ENCODE assay signal across 2 cellular contexts in the genomic region with DNA sequence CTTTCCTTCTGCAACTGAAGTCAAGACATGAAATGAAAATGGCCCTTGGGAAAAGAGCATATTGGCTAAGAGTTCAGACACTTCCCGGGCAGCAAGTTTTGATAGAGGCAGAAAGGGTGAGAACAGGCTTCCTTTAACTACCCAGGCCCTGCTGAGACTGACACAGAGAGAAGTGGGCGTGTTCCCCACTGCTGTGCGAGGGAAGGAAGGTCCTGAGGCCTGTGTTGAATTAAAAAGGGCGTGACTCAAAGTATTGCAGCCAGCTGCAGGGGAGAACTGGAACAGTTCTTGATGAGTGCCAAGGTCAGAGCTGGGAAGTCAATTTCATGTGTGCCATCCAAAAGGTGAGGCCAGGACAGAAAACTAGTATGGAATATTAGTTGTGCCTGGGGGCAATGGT.
TF ChIP-seq lines count a peak whose summit lies in the region.

No MANE protein-coding gene starts in this region.

TF ChIP-seq in HEK293T, 16 proteins besides CTCF, POLR2A, EP300 and RAD21 (continued from another document):
- TF ChIP-seq, protein P1, sequence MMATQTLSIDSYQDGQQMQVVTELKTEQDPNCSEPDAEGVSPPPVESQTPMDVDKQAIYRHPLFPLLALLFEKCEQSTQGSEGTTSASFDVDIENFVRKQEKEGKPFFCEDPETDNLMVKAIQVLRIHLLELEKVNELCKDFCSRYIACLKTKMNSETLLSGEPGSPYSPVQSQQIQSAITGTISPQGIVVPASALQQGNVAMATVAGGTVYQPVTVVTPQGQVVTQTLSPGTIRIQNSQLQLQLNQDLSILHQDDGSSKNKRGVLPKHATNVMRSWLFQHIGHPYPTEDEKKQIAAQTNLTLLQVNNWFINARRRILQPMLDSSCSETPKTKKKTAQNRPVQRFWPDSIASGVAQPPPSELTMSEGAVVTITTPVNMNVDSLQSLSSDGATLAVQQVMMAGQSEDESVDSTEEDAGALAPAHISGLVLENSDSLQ (IDR thresholded peaks at IDR 0.05): no peak
TF ChIP-seq in HEK293T: peak in this region for 0.

TF ChIP-seq in GM12878, 131 proteins besides CTCF, POLR2A, EP300 and RAD21 (continued from another document):
- TF ChIP-seq, protein P2, sequence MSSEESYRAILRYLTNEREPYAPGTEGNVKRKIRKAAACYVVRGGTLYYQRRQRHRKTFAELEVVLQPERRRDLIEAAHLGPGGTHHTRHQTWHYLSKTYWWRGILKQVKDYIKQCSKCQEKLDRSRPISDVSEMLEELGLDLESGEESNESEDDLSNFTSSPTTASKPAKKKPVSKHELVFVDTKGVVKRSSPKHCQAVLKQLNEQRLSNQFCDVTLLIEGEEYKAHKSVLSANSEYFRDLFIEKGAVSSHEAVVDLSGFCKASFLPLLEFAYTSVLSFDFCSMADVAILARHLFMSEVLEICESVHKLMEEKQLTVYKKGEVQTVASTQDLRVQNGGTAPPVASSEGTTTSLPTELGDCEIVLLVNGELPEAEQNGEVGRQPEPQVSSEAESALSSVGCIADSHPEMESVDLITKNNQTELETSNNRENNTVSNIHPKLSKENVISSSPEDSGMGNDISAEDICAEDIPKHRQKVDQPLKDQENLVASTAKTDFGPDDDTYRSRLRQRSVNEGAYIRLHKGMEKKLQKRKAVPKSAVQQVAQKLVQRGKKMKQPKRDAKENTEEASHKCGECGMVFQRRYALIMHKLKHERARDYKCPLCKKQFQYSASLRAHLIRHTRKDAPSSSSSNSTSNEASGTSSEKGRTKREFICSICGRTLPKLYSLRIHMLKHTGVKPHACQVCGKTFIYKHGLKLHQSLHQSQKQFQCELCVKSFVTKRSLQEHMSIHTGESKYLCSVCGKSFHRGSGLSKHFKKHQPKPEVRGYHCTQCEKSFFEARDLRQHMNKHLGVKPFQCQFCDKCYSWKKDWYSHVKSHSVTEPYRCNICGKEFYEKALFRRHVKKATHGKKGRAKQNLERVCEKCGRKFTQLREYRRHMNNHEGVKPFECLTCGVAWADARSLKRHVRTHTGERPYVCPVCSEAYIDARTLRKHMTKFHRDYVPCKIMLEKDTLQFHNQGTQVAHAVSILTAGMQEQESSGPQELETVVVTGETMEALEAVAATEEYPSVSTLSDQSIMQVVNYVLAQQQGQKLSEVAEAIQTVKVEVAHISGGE (CRISPR knock-in tag; IDR thresholded peaks at IDR 0.05): no peak
- TF ChIP-seq RB1 (IDR thresholded peaks at IDR 0.05; ENCODE audit: borderline replicate concordance): no peak
- no peak for TF ChIP-seq WRNIP1 (IDR thresholded peaks at IDR 0.05; ENCODE audit: borderline replicate concordance, low read depth, low read length)
- TF ChIP-seq MYB (IDR thresholded peaks at IDR 0.05; ENCODE audit: borderline replicate concordance, low read depth, low read length): no peak
- TF ChIP-seq SMC3 (IDR thresholded peaks at IDR 0.05; ENCODE audit: borderline replicate concordance, low read length): no peak
- no peak for TF ChIP-seq PAX8 (IDR thresholded peaks at IDR 0.05)
- TF ChIP-seq BCL11A (IDR thresholded peaks at IDR 0.05; ENCODE audit: low read depth, low read length): no peak
- no peak for TF ChIP-seq CHD4 (IDR thresholded peaks at IDR 0.05)
- TF ChIP-seq, protein P3, sequence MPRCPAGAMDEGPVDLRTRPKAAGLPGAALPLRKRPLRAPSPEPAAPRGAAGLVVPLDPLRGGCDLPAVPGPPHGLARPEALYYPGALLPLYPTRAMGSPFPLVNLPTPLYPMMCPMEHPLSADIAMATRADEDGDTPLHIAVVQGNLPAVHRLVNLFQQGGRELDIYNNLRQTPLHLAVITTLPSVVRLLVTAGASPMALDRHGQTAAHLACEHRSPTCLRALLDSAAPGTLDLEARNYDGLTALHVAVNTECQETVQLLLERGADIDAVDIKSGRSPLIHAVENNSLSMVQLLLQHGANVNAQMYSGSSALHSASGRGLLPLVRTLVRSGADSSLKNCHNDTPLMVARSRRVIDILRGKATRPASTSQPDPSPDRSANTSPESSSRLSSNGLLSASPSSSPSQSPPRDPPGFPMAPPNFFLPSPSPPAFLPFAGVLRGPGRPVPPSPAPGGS (IDR thresholded peaks at IDR 0.05; ENCODE audit: borderline replicate concordance, insufficient read depth, low read depth, low read length, poor library complexity, severe bottlenecking): no peak
- no peak for TF ChIP-seq IKZF1 (conservative IDR thresholded peaks at IDR 0.05)
- TF ChIP-seq SRF (IDR thresholded peaks at IDR 0.05; ENCODE audit: low read depth in 2 of 2, low read length in 2 of 2): no peak
- TF ChIP-seq FOS (IDR thresholded peaks at IDR 0.05; ENCODE audit: borderline replicate concordance, extremely low read depth, insufficient read length): no peak
- TF ChIP-seq MYC (IDR thresholded peaks at IDR 0.05; ENCODE audit: insufficient read depth, insufficient read length, insufficient replicate concordance, low read length, severe bottlenecking): no peak
- TF ChIP-seq, protein P4, sequence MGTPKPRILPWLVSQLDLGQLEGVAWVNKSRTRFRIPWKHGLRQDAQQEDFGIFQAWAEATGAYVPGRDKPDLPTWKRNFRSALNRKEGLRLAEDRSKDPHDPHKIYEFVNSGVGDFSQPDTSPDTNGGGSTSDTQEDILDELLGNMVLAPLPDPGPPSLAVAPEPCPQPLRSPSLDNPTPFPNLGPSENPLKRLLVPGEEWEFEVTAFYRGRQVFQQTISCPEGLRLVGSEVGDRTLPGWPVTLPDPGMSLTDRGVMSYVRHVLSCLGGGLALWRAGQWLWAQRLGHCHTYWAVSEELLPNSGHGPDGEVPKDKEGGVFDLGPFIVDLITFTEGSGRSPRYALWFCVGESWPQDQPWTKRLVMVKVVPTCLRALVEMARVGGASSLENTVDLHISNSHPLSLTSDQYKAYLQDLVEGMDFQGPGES (IDR thresholded peaks at IDR 0.05): no peak
- TF ChIP-seq TARDBP (IDR thresholded peaks at IDR 0.05; ENCODE audit: borderline replicate concordance): no peak
- TF ChIP-seq ZNF207 (IDR thresholded peaks at IDR 0.05; ENCODE audit: borderline replicate concordance): no peak
- TF ChIP-seq, protein P5, sequence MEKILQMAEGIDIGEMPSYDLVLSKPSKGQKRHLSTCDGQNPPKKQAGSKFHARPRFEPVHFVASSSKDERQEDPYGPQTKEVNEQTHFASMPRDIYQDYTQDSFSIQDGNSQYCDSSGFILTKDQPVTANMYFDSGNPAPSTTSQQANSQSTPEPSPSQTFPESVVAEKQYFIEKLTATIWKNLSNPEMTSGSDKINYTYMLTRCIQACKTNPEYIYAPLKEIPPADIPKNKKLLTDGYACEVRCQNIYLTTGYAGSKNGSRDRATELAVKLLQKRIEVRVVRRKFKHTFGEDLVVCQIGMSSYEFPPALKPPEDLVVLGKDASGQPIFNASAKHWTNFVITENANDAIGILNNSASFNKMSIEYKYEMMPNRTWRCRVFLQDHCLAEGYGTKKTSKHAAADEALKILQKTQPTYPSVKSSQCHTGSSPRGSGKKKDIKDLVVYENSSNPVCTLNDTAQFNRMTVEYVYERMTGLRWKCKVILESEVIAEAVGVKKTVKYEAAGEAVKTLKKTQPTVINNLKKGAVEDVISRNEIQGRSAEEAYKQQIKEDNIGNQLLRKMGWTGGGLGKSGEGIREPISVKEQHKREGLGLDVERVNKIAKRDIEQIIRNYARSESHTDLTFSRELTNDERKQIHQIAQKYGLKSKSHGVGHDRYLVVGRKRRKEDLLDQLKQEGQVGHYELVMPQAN (conservative IDR thresholded peaks at IDR 0.05): no peak
- TF ChIP-seq YBX1 (IDR thresholded peaks at IDR 0.05): no peak
- no peak for TF ChIP-seq ZNF217 (IDR thresholded peaks at IDR 0.05)
